Comparison of ENCODE assay signal across 1 cellular context in genomic region chr4:176451441-176451840, GRCh38.
TF ChIP-seq lines count a peak whose summit lies in the region.

No MANE protein-coding gene starts in this region.

TF ChIP-seq in neural cell, 6 proteins besides CTCF, POLR2A, EP300 and RAD21:
- TF ChIP-seq REST (IDR thresholded peaks at IDR 0.05; ENCODE audit: borderline replicate concordance) (peak; percentile 14), POLR2AphosphoS5 (IDR thresholded peaks at IDR 0.05) (peak; percentile 48), TAF1 (IDR thresholded peaks at IDR 0.05; ENCODE audit: low read depth) (no peak)
